Comparison of ENCODE assay signal across 15 cellular contexts in genomic region chr1:229087339-229087738, GRCh38.
DNase-seq lines count a peak whose midpoint lies in the region; ATAC-seq and TF ChIP-seq lines count a peak whose summit lies in the region.
"Had no signal": no experiment of that assay in that cellular context is flagged by ENCODE, and none has a peak within 500 bp of the region (broad histone marks: within the 10 kb centered on the region; RNA-seq: fewer than 3 reads in every experiment).

No MANE protein-coding gene starts in this region.

- H3K27me3 ChIP-seq in ascending aorta (no peaks in the 10 kb centered on the region), thoracic aorta (replicated peaks; ENCODE audit: insufficient read depth) (no peaks in the 10 kb centered on the region), HAP-1 (ENCODE audit: low read depth) (peaks cover 5% of the 10 kb centered on the region; the same call in 1 of the 2 replicates)

- TF ChIP-seq CTCF in ascending aorta (IDR thresholded peaks at IDR 0.05) (no peak), thoracic aorta (IDR thresholded peaks at IDR 0.05) (no peak), Calu3 (IDR thresholded peaks at IDR 0.05; ENCODE audit: unreplicated experiment) (no peak)

- H3K27ac ChIP-seq in ascending aorta (peak overlapping the region; percentile 79 to 84), thoracic aorta (peak overlapping the region; percentile 89 to 90)

- H3K4me3 Mint-ChIP-seq in Calu3 (ENCODE audit: low read depth, unreplicated experiment), result no peak overlapping the region
- H3K4me3 Mint-ChIP-seq: CD8-positive, alpha-beta T cell had no signal

- no TSS peak for BruUV-seq in Calu3 (replicated peaks; lab: Mats Ljungman, UMichigan)

- H3K36me3 ChIP-seq in ascending aorta (no peaks in the 10 kb centered on the region), thoracic aorta (no peaks in the 10 kb centered on the region), HAP-1 (replicated peaks) (no peaks in the 10 kb centered on the region)

- no peak for ATAC-seq in left lobe of liver
- ATAC-seq in thoracic aorta (ENCODE audit: insufficient number of reproducible peaks, low FRiP score, low read depth), result peak; percentile 38
- ATAC-seq: CD8-positive, alpha-beta T cell had no signal

- H3K4me3 ChIP-seq in ascending aorta (no peak overlapping the region), thoracic aorta (peak overlapping the region; percentile 12), HAP-1 (no peak overlapping the region)

- peaks cover under 1% of the 10 kb centered on the region for H3K4me1 Mint-ChIP-seq in Calu3 (ENCODE audit: low read depth, unreplicated experiment)

- H3K9me3 Mint-ChIP-seq in Calu3 (ENCODE audit: low read depth, unreplicated experiment), result peaks cover 8% of the 10 kb centered on the region

- in situ Hi-C loops in HAP-1 (cut with MboI; ENCODE audit: low sequenced_read_pairs), result no loop called here

- intact Hi-C loops in ascending aorta (cut with DNase I), result loop anchor here (2.0 to 5.0 kb wide), 3 partner anchors 21 to 350 kb away; partner anchors contain the start of gene RHOU
- intact Hi-C loops in Calu3 (cut with micrococcal nuclease; ENCODE audit: unreplicated experiment), result no loop called here

- CTCF ChIA-PET in Calu3 (lab: Charles Lee), result no interaction called here

- H3K4me1 ChIP-seq in ascending aorta, result peaks cover 6 to 41% of the 10 kb centered on the region in 2 donors
- H3K4me1 ChIP-seq in thoracic aorta (ENCODE audit: control insufficient read depth in 1 of 2, low read depth in 2 of 2), result peaks cover 29 to 79% of the 10 kb centered on the region in 2 donors
- H3K4me1 ChIP-seq in HAP-1, result no peaks in the 10 kb centered on the region

- H3K27me3 Mint-ChIP-seq in Calu3 (ENCODE audit: unreplicated experiment), result no peaks in the 10 kb centered on the region

- peaks cover 3 to 6% of the 10 kb centered on the region in 2 donors for H3K9me3 ChIP-seq in ascending aorta
- peaks cover 8% of the 10 kb centered on the region for H3K9me3 ChIP-seq in thoracic aorta
- peaks cover 7% of the 10 kb centered on the region for H3K9me3 ChIP-seq in HAP-1

- no peaks in the 10 kb centered on the region for H3K36me3 Mint-ChIP-seq in Calu3 (ENCODE audit: insufficient read depth, unreplicated experiment)
- H3K36me3 Mint-ChIP-seq: CD8-positive, alpha-beta T cell had no signal

- H3K27ac Mint-ChIP-seq in Calu3 (ENCODE audit: unreplicated experiment), result no peak overlapping the region
- H3K27ac Mint-ChIP-seq: CD8-positive, alpha-beta T cell had no signal

- DNase-seq in AG20443 (ENCODE audit: low spot score) (peak; percentile 24), ascending aorta (ENCODE audit: low spot score in 2 of 2) (peak in 1 of 2 donors; percentile 80), left lobe of liver (ENCODE audit: low spot score) (peak; percentile 23), thoracic aorta (ENCODE audit: low spot score) (peak; percentile 11), NCI-H2107 treated with DMSO at 0.1 percent for 48 hours (lab: John Stamatoyannopoulos, UW; ENCODE audit: unreplicated experiment) (no peak), DMS79 treated with DMSO at 0.1 percent for 48 hours (lab: John Stamatoyannopoulos, UW) (no peak), HAP-1 (ENCODE audit: low spot score in 2 of 2) (no peak), Calu3 (no peak)
- DNase-seq: ACHN; CD8-positive, alpha-beta T cell; KG1; NCI-H1092 treated with DMSO at 0.1 percent for 48 hours; NCI-H2029; NCI-H510A treated with DMSO at 0.1 percent for 48 hours; SIG-M5 had no signal

Comparison
In these comparisons a context has a peak if more than half of its experiments do, and no peak if none do; other contexts are left out.
1. DNase-seq: peak in AG20443 (single experiment), left lobe of liver (single experiment) and thoracic aorta (single experiment); none in NCI-H2107 treated with DMSO at 0.1 percent for 48 hours (single experiment), DMS79 treated with DMSO at 0.1 percent for 48 hours (single experiment), HAP-1 (0 of 2) and Calu3 (single experiment).